In genomic region chr13:27147530-27148170, GRCh38 we compare ENCODE assay signal across 11 cellular contexts. TPM values are rescaled to one million over a fixed set of nuclear protein-coding genes. Genes with fewer than 3 reads are reported as not detected.
DNase-seq lines count a peak whose midpoint lies in the region; ATAC-seq and TF ChIP-seq lines count a peak whose summit lies in the region.
"Had no signal": no experiment of that assay in that cellular context is flagged by ENCODE, and none has a peak within 500 bp of the region (broad histone marks: within the 10 kb centered on the region; RNA-seq: fewer than 3 reads in every experiment).

No MANE protein-coding gene starts in this region.

- peak overlapping the region; percentile 45 for H3K4me3 Mint-ChIP-seq in activated CD4-positive, alpha-beta memory T cell treated with anti-CD3 and anti-CD28 coated beads for 36 hours
- H3K4me3 Mint-ChIP-seq in type B pancreatic cell, result no peak overlapping the region
- H3K4me3 Mint-ChIP-seq: CD14-positive monocyte had no signal

- intact Hi-C loops in activated CD4-positive, alpha-beta memory T cell treated with anti-CD3 and anti-CD28 coated beads for 36 hours (cut with micrococcal nuclease), result loop anchor here (1.0 to 5.0 kb wide), 4 partner anchors 9 to 105 kb away; partner anchors contain the start of gene RPL21

- CTCF ChIA-PET in activated CD4-positive, alpha-beta memory T cell treated with anti-CD3 and anti-CD28 coated beads for 36 hours (lab: Charles Lee), result interaction anchor here (0.9 to 1.2 kb wide), 4 partner anchors 14 to 123 kb away, joined by 3 to 5 read pairs (median 4); partner anchors contain the start of gene RASL11A

- DNase-seq in CD1c-positive myeloid dendritic cell (ENCODE audit: extremely low spot score), result peak; percentile 13
- no peak for DNase-seq in activated CD4-positive, alpha-beta memory T cell treated with anti-CD3 and anti-CD28 coated beads for 36 hours
- no peak for DNase-seq in retina
- no peak for DNase-seq in GM03348 (ENCODE audit: low spot score)
- no peak for DNase-seq in type B pancreatic cell (ENCODE audit: extremely low spot score, unreplicated experiment)
- no peak for DNase-seq in NCI-H1694 treated with DMSO at 0.1 percent for 48 hours (lab: John Stamatoyannopoulos, UW)
- DNase-seq: foreskin melanocyte, posterior cingulate gyrus had no signal

- POLR2A ChIA-PET in activated CD4-positive, alpha-beta memory T cell treated with anti-CD3 and anti-CD28 coated beads for 36 hours (lab: Charles Lee), result interaction anchor here (0.9 to 1.5 kb wide), 5 partner anchors 9 to 279 kb away, joined by 3 to 6 read pairs (median 6); no protein-coding TSS in a partner anchor

- ATAC-seq in GM19025 (IDR thresholded peaks at IDR 0.05; ENCODE audit: low read depth, unreplicated experiment) (peak; percentile 45), HG02938 (IDR thresholded peaks at IDR 0.05; ENCODE audit: unreplicated experiment) (peak; percentile 65)

- no peaks in the 10 kb centered on the region for H3K27me3 Mint-ChIP-seq in activated CD4-positive, alpha-beta memory T cell treated with anti-CD3 and anti-CD28 coated beads for 36 hours
- H3K27me3 Mint-ChIP-seq in type B pancreatic cell, result no peaks in the 10 kb centered on the region

- no peak for TF ChIP-seq CTCF in type B pancreatic cell (conservative IDR thresholded peaks at IDR 0.05)

- H3K9me3 Mint-ChIP-seq in activated CD4-positive, alpha-beta memory T cell treated with anti-CD3 and anti-CD28 coated beads for 36 hours, result peaks cover 5% of the 10 kb centered on the region
- peaks cover 17% of the 10 kb centered on the region for H3K9me3 Mint-ChIP-seq in type B pancreatic cell

- peaks cover 76% of the 10 kb centered on the region for H3K4me1 Mint-ChIP-seq in activated CD4-positive, alpha-beta memory T cell treated with anti-CD3 and anti-CD28 coated beads for 36 hours (ENCODE audit: low read depth)
- no peaks in the 10 kb centered on the region for H3K4me1 Mint-ChIP-seq in type B pancreatic cell (ENCODE audit: unreplicated experiment)

- H3K36me3 Mint-ChIP-seq in activated CD4-positive, alpha-beta memory T cell treated with anti-CD3 and anti-CD28 coated beads for 36 hours, result peaks cover 14% of the 10 kb centered on the region
- H3K36me3 Mint-ChIP-seq in type B pancreatic cell, result peaks cover 22% of the 10 kb centered on the region

- peak overlapping the region; percentile 91 for H3K27ac Mint-ChIP-seq in activated CD4-positive, alpha-beta memory T cell treated with anti-CD3 and anti-CD28 coated beads for 36 hours
- H3K27ac Mint-ChIP-seq in type B pancreatic cell, result no peak overlapping the region

RNA-seq across cellular contexts. Expression of gene USP12, which starts 24.0 kb away (rescaled TPM):
- total RNA-seq in activated CD4-positive, alpha-beta memory T cell treated with anti-CD3 and anti-CD28 coated beads for 36 hours, result 10 to 100 TPM; 39.4 to 40.6 TPM
- 17.3 and 19.1 TPM in 2 replicates for total RNA-seq in type B pancreatic cell (ENCODE audit: low replicate concordance)
